ENCODE assay signal across 9 cellular contexts in genomic region chr10:24503627-24504320, GRCh38.
DNase-seq lines count a peak whose midpoint lies in the region; ATAC-seq and TF ChIP-seq lines count a peak whose summit lies in the region.
"Had no signal": no experiment of that assay in that cellular context is flagged by ENCODE, and none has a peak within 500 bp of the region (broad histone marks: within the 10 kb centered on the region; RNA-seq: fewer than 3 reads in every experiment).

No MANE protein-coding gene starts in this region.

- H3K4me3 Mint-ChIP-seq in WTC11, result no peak overlapping the region
- H3K4me3 Mint-ChIP-seq: CD4-positive, CD25-positive, alpha-beta regulatory T cell had no signal

- POLR2A ChIA-PET in WTC11 (lab: Charles Lee), result no interaction called here

- no peaks in the 10 kb centered on the region for H3K27me3 Mint-ChIP-seq in WTC11 (ENCODE audit: low read depth)

- H3K36me3 Mint-ChIP-seq in WTC11, result peaks cover 14% of the 10 kb centered on the region; the same call in 1 of the 2 replicates
- H3K36me3 Mint-ChIP-seq: CD4-positive, CD25-positive, alpha-beta regulatory T cell had no signal

- DNase-seq in NCI-H1436 (lab: John Stamatoyannopoulos, UW) (peak; percentile 4), NCI-H1436 treated with DMSO at 0.1 percent for 48 hours (lab: John Stamatoyannopoulos, UW) (no peak), WTC11 (ENCODE audit: low spot score) (peak; percentile 74), glomerular visceral epithelial cell (ENCODE audit: extremely low spot score) (peak; percentile 62)
- peak; percentile 38 for DNase-seq in stimulated activated CD4-positive, alpha-beta T cell treated with anti-CD3 and anti-CD28 coated beads, Interleukin-1b, Interleukin-23, amount 100 ng/mL, for 48 hours

- ATAC-seq in GM19463 (IDR thresholded peaks at IDR 0.05; ENCODE audit: unreplicated experiment), result peak; percentile 76
- ATAC-seq in WTC11, result peak; percentile 97
- ATAC-seq in GM21717 (IDR thresholded peaks at IDR 0.05; ENCODE audit: unreplicated experiment), result no peak

- peaks cover 8% of the 10 kb centered on the region for H3K4me1 Mint-ChIP-seq in WTC11
- H3K4me1 Mint-ChIP-seq: CD4-positive, CD25-positive, alpha-beta regulatory T cell had no signal

- CTCF ChIA-PET in WTC11 (lab: Charles Lee), result interaction anchor here (0.6 to 1.4 kb wide), 11 partner anchors 9 to 511 kb away, joined by 3 to 6 read pairs (median 3); no protein-coding TSS in a partner anchor

- no peaks in the 10 kb centered on the region for H3K9me3 Mint-ChIP-seq in WTC11

- TF ChIP-seq CTCF in LNCAP (IDR thresholded peaks at IDR 0.05) (peak; percentile 73; the same call in 1 of the 2 replicates), WTC11 (IDR thresholded peaks at IDR 0.05) (peak; percentile 56)

- H3K27ac Mint-ChIP-seq in WTC11, result no peak overlapping the region; the same call in 1 of the 2 replicates
- H3K27ac Mint-ChIP-seq: CD4-positive, CD25-positive, alpha-beta regulatory T cell had no signal

TF ChIP-seq in WTC11, 78 proteins besides CTCF, POLR2A, EP300 and RAD21:
- TF ChIP-seq RELA (CRISPR knock-in tag; IDR thresholded peaks at IDR 0.05; ENCODE audit: borderline replicate concordance) (no peak), EMX1 (CRISPR knock-in tag; IDR thresholded peaks at IDR 0.05) (0 out of 2 replicates have a peak, but pooled peaks have one; percentile 62), HMGXB4 (CRISPR knock-in tag; IDR thresholded peaks at IDR 0.05) (no peak), PRRX2 (CRISPR knock-in tag; IDR thresholded peaks at IDR 0.05) (0 out of 2 replicates have a peak, but pooled peaks have one; percentile 15)
